Comparison of ENCODE assay signal across 2 cellular contexts in genomic region chr6:168713013-168713412, GRCh38.
TF ChIP-seq lines count a peak whose summit lies in the region.

No MANE protein-coding gene starts in this region.

TF ChIP-seq in HEK293, 187 proteins besides CTCF, POLR2A, EP300 and RAD21 (continued from another document):
- TF ChIP-seq KLF7 (tag by site-specific recombination; IDR thresholded peaks at IDR 0.05; ENCODE audit: borderline replicate concordance), result no peak
- peak; percentile 58 for TF ChIP-seq SETDB1 (IDR thresholded peaks at IDR 0.05; ENCODE audit: insufficient read length, low read length)
TF ChIP-seq in HEK293: peak in this region for 2.

TF ChIP-seq in H1, 55 proteins besides CTCF, POLR2A, EP300 and RAD21 (continued from another document):
- TF ChIP-seq TCF12 (IDR thresholded peaks at IDR 0.05; ENCODE audit: low read depth, low read length) (0 out of 2 replicates have a peak, but pooled peaks have one; percentile 9), TAF1 (IDR thresholded peaks at IDR 0.05; ENCODE audit: low read depth, low read length) (no peak), TEAD4 (IDR thresholded peaks at IDR 0.05; ENCODE audit: low read depth, low read length) (no peak), RNF2 (IDR thresholded peaks at IDR 0.05; ENCODE audit: borderline replicate concordance, low read depth, low read length, missing control alignments, poor library complexity, severe bottlenecking) (no peak), BRCA1 (IDR thresholded peaks at IDR 0.05; ENCODE audit: low read depth, low read length) (no peak), CTBP2 (IDR thresholded peaks at IDR 0.05; ENCODE audit: borderline replicate concordance, insufficient read depth, insufficient read length, low read length) (no peak), MAFK (IDR thresholded peaks at IDR 0.05; ENCODE audit: low read depth, low read length) (no peak), KDM4A (IDR thresholded peaks at IDR 0.05; ENCODE audit: low read depth, low read length, severe bottlenecking) (no peak), CBX8 (IDR thresholded peaks at IDR 0.05; ENCODE audit: borderline replicate concordance, low read depth, low read length) (no peak), MAX (IDR thresholded peaks at IDR 0.05) (peak; percentile 88), PHF8 (conservative IDR thresholded peaks at IDR 0.05; ENCODE audit: low read depth, low read length) (no peak), CHD7 (IDR thresholded peaks at IDR 0.05; ENCODE audit: insufficient replicate concordance, low read length) (no peak), CREB1 (IDR thresholded peaks at IDR 0.05) (no peak), E2F6 (IDR thresholded peaks at IDR 0.05) (peak; percentile 37; the same call in 1 of the 2 replicates)
